In the genomic region with DNA sequence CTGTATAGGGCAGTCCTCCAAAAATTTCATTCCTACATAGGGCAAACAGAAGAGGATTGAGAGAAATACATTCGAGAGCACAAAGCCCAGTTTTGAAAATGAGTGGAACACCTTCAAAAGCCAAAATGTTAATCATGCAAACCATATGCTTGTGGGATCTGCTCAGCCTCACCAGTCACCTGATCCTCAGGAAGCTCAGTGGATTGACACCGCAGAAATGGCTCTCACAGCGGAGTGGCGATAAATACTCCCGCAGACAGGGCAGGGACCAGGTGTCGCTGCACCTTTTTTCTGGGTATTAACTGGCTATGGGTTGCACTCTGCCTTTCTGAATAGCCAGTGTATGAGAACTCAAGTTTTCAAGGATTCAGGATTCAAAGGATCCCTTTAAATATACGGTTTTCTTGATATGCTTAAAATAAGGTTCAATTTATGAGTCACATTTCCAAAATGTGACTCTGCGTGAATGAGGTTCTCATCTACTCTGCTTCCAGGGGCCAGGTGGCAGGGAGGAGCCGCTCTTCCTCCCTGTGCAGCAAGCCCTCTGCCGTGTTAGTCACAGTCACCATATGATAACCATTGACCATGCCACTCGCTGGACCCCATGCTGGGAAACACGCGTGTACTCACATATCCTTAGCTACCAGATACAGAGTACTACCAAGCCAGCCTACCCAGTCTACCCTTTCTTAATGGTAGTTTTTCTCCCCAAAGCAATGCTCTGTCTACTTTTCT, we compare ENCODE assay signal across 1 cellular context.
TF ChIP-seq lines count a peak whose summit lies in the region.

No MANE protein-coding gene starts in this region.

TF ChIP-seq in HepG2, 621 proteins besides CTCF, POLR2A, EP300 and RAD21:
- TF ChIP-seq KLF13 (CRISPR knock-in tag; IDR thresholded peaks at IDR 0.05), result no peak
- TF ChIP-seq GATAD1 (CRISPR knock-in tag; IDR thresholded peaks at IDR 0.05), result no peak
- no peak for TF ChIP-seq PAWR (CRISPR knock-in tag; IDR thresholded peaks at IDR 0.05; ENCODE audit: borderline replicate concordance)
- TF ChIP-seq, protein P1, sequence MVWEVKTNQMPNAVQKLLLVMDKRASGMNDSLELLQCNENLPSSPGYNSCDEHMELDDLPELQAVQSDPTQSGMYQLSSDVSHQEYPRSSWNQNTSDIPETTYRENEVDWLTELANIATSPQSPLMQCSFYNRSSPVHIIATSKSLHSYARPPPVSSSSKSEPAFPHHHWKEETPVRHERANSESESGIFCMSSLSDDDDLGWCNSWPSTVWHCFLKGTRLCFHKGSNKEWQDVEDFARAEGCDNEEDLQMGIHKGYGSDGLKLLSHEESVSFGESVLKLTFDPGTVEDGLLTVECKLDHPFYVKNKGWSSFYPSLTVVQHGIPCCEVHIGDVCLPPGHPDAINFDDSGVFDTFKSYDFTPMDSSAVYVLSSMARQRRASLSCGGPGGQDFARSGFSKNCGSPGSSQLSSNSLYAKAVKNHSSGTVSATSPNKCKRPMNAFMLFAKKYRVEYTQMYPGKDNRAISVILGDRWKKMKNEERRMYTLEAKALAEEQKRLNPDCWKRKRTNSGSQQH (CRISPR knock-in tag; IDR thresholded peaks at IDR 0.05; ENCODE audit: low read depth), result no peak
- no peak for TF ChIP-seq ZNF660 (CRISPR knock-in tag; IDR thresholded peaks at IDR 0.05; ENCODE audit: borderline replicate concordance, low read depth)
- no peak for TF ChIP-seq SOX6 (IDR thresholded peaks at IDR 0.05)
- TF ChIP-seq SOX6 (CRISPR knock-in tag; IDR thresholded peaks at IDR 0.05), result no peak
- no peak for TF ChIP-seq ZNF329 (CRISPR knock-in tag; IDR thresholded peaks at IDR 0.05; ENCODE audit: low read depth)
- TF ChIP-seq ZNF569 (CRISPR knock-in tag; IDR thresholded peaks at IDR 0.05; ENCODE audit: borderline replicate concordance), result no peak
- TF ChIP-seq SNAI1 (CRISPR knock-in tag; IDR thresholded peaks at IDR 0.05; ENCODE audit: borderline replicate concordance), result no peak
- TF ChIP-seq, protein P2, sequence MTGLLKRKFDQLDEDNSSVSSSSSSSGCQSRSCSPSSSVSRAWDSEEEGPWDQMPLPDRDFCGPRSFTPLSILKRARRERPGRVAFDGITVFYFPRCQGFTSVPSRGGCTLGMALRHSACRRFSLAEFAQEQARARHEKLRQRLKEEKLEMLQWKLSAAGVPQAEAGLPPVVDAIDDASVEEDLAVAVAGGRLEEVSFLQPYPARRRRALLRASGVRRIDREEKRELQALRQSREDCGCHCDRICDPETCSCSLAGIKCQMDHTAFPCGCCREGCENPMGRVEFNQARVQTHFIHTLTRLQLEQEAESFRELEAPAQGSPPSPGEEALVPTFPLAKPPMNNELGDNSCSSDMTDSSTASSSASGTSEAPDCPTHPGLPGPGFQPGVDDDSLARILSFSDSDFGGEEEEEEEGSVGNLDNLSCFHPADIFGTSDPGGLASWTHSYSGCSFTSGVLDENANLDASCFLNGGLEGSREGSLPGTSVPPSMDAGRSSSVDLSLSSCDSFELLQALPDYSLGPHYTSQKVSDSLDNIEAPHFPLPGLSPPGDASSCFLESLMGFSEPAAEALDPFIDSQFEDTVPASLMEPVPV (CRISPR knock-in tag; IDR thresholded peaks at IDR 0.05), result no peak
- no peak for TF ChIP-seq EEA1 (CRISPR knock-in tag; IDR thresholded peaks at IDR 0.05; ENCODE audit: borderline replicate concordance)
- TF ChIP-seq KDM5B (CRISPR knock-in tag; IDR thresholded peaks at IDR 0.05; ENCODE audit: borderline replicate concordance), result no peak
- TF ChIP-seq, protein P3, sequence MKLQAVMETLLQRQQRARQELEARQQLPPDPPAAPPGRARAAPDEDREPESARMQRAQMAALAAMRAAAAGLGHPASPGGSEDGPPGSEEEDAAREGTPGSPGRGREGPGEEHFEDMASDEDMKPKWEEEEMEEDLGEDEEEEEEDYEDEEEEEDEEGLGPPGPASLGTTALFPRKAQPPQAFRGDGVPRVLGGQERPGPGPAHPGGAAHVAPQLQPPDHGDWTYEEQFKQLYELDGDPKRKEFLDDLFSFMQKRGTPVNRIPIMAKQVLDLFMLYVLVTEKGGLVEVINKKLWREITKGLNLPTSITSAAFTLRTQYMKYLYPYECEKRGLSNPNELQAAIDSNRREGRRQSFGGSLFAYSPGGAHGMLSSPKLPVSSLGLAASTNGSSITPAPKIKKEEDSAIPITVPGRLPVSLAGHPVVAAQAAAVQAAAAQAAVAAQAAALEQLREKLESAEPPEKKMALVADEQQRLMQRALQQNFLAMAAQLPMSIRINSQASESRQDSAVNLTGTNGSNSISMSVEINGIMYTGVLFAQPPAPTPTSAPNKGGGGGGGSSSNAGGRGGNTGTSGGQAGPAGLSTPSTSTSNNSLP (IDR thresholded peaks at IDR 0.05; ENCODE audit: low read depth, low read length), result no peak
- TF ChIP-seq, protein P4, sequence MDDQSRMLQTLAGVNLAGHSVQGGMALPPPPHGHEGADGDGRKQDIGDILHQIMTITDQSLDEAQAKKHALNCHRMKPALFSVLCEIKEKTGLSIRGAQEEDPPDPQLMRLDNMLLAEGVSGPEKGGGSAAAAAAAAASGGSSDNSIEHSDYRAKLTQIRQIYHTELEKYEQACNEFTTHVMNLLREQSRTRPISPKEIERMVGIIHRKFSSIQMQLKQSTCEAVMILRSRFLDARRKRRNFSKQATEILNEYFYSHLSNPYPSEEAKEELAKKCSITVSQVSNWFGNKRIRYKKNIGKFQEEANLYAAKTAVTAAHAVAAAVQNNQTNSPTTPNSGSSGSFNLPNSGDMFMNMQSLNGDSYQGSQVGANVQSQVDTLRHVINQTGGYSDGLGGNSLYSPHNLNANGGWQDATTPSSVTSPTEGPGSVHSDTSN (CRISPR knock-in tag; IDR thresholded peaks at IDR 0.05; ENCODE audit: borderline replicate concordance), result no peak
